ENCODE assay signal across 10 cellular contexts in the genomic region with DNA sequence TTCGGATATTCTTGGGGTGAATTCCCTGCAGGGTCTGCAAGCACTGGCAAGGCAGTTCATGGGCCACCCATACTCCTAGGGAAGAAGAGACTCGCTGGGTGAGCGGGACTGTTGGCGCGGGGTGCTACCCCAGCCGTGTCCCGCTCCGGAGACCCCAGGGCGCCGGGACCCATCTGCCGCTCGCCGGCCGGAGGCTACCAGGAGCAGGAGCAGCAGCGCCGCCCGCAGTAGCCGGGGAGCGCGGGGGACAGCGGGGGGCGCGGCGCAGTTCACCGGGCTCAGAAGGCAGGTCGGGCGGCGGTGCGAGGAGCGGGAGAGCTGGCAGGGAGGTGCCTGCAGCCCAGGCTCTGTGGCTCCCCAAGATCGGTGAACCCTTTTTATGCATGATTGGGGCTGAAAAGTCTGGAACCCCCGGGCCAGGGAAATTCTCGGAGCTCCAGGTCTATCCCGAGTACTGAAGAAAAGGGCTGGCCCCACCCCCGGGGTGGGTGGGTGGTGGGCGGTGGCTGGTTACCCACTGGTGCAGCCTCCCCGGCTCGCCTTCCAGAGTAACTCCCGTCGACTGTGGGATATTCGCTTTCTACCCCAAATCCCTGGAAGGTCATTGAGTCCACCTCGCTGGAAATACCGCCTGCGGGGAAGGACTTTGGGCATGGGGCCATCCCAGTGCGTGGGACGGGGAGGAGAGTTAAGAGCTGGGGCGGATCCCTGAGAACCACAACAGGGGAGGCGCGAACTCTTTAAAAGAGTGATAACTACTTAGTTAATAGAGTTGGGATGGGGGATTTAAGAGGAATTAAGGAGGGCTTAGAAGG.
DNase-seq lines count a peak whose midpoint lies in the region; ATAC-seq and TF ChIP-seq lines count a peak whose summit lies in the region.
"Had no signal": no experiment of that assay in that cellular context is flagged by ENCODE, and none has a peak within 500 bp of the region (broad histone marks: within the 10 kb centered on the region; RNA-seq: fewer than 3 reads in every experiment).

No MANE protein-coding gene starts in this region.

- DNase-seq in ACHN (peak; percentile 50), RWPE2 (ENCODE audit: low spot score) (no peak), foreskin fibroblast (peak in 1 of 2 donors; percentile 50), KBM-7 (no peak), putamen (ENCODE audit: low spot score) (no peak), T-helper 9 cell (no peak)
- DNase-seq in activated CD8-positive, alpha-beta memory T cell treated with anti-CD3 and anti-CD28 coated beads, Interleukin-2, amount 50 U/mL, for 4 hours, result no peak
- DNase-seq: CD8-positive, alpha-beta memory T cell; RPMI8226 had no signal

- peak; percentile 58 for ATAC-seq in RWPE2 (ENCODE audit: low read depth)

- H3K27ac ChIP-seq in RWPE2 (ENCODE audit: poor library complexity, severe bottlenecking) (no peak overlapping the region), neutrophil (no peak overlapping the region)

- H3K36me3 ChIP-seq in RWPE2 (ENCODE audit: low read depth), result no peaks in the 10 kb centered on the region
- no peaks in the 10 kb centered on the region for H3K36me3 ChIP-seq in neutrophil

- H3K27me3 ChIP-seq in RWPE2 (ENCODE audit: insufficient read depth, poor library complexity, severe bottlenecking), result no peaks in the 10 kb centered on the region
- H3K27me3 ChIP-seq in neutrophil, result peaks cover 68% of the 10 kb centered on the region

- H3K9me3 ChIP-seq in RWPE2 (ENCODE audit: severe bottlenecking), result no peaks in the 10 kb centered on the region
- no peaks in the 10 kb centered on the region for H3K9me3 ChIP-seq in neutrophil

- H3K4me3 ChIP-seq in RWPE2 (ENCODE audit: severe bottlenecking) (peak overlapping the region; percentile 22), foreskin fibroblast (ENCODE audit: low read depth in 1 of 2, low read length in 2 of 2) (peak overlapping the region; percentile 47 to 50), neutrophil (ENCODE audit: low read depth in 1 of 2, low read length in 1 of 2) (peak overlapping the region; percentile 34 to 58)

- H3K4me1 ChIP-seq in RWPE2 (ENCODE audit: insufficient read depth, poor library complexity, severe bottlenecking) (no peaks in the 10 kb centered on the region), neutrophil (ENCODE audit: control insufficient read depth in 1 of 2, insufficient read depth in 1 of 2, low read depth in 1 of 2, low read length in 1 of 2) (peaks cover 8 to 14% of the 10 kb centered on the region in 2 experiments)

- in situ Hi-C loops in ACHN (cut with HindIII; ENCODE audit: low pct_ligation_motif_present, low pct_unique_long_range_greater_than_20kb, low sequenced_read_pairs) (no loop called here), KBM-7 (cut with MboI; ENCODE audit: low pct_unique_long_range_greater_than_20kb, low sequenced_read_pairs) (no loop called here)

- TF ChIP-seq CTCF in RWPE2 (IDR thresholded peaks at IDR 0.05; ENCODE audit: poor library complexity, severe bottlenecking) (no peak), foreskin fibroblast (IDR thresholded peaks at IDR 0.05; ENCODE audit: low read depth, low read length) (no peak), neutrophil (IDR thresholded peaks at IDR 0.05) (no peak)
